Comparison of ENCODE assay signal across 22 cellular contexts in genomic region chr5:5323551-5323950, GRCh38.
"Had no signal": no experiment of that assay in that cellular context is flagged by ENCODE, and none has a peak within 500 bp of the region (broad histone marks: within the 10 kb centered on the region; RNA-seq: fewer than 3 reads in every experiment).

No MANE protein-coding gene starts in this region.

- H3K27ac Mint-ChIP-seq: dendritic cell treated with granulocyte-macrophage colony-stimulating factor and Interleukin-4, amounts not matched to agents 40 ng/mL and 50 ng/mL, for 4 days; effector memory CD8-positive, alpha-beta T cell; immature natural killer cell; mesothelial cell of epicardium; naive B cell had no signal

- H3K4me2 ChIP-seq: hepatocyte had no signal

- H3K4me3 Mint-ChIP-seq: dendritic cell treated with granulocyte-macrophage colony-stimulating factor and Interleukin-4, amounts not matched to agents 40 ng/mL and 50 ng/mL, for 4 days; effector memory CD8-positive, alpha-beta T cell; immature natural killer cell; mesothelial cell of epicardium; naive B cell had no signal

- H3K27me3 Mint-ChIP-seq: dendritic cell treated with granulocyte-macrophage colony-stimulating factor and Interleukin-4, amounts not matched to agents 40 ng/mL and 50 ng/mL, for 4 days; naive B cell had no signal

- H3K27ac ChIP-seq: colonic mucosa, esophagus muscularis mucosa, foreskin keratinocyte, gastroesophageal sphincter, heart left ventricle, hepatocyte, lower lobe of right lung had no signal

- H3K36me3 ChIP-seq: colonic mucosa, esophagus muscularis mucosa, gastroesophageal sphincter, heart left ventricle, lower lobe of right lung had no signal

- H3K27me3 ChIP-seq: colonic mucosa, esophagus muscularis mucosa, foreskin keratinocyte, gastroesophageal sphincter, heart left ventricle, hepatocyte had no signal

- H2AFZ ChIP-seq: hepatocyte had no signal

- H3K79me2 ChIP-seq: hepatocyte had no signal

- H3K36me3 Mint-ChIP-seq: immature natural killer cell had no signal

- ATAC-seq: effector memory CD8-positive, alpha-beta T cell; foreskin keratinocyte; gastroesophageal sphincter; heart left ventricle; left colon; left lobe of liver; left ventricle myocardium superior; lower lobe of right lung; mucosa of descending colon had no signal

- DNase-seq: colonic mucosa; cortex of kidney; effector CD8-positive, alpha-beta T cell; effector memory CD8-positive, alpha-beta T cell; foreskin keratinocyte; heart left ventricle; hypothalamus; immature natural killer cell; kidney; kidney glomerular epithelial cell; left colon; left ventricle myocardium superior; lower lobe of right lung; mesenchymal stem cell; mucosa of descending colon; naive B cell had no signal

- H3K4me1 ChIP-seq: colonic mucosa, esophagus muscularis mucosa, foreskin keratinocyte, gastroesophageal sphincter, heart left ventricle, lower lobe of right lung had no signal

- H3K4me1 Mint-ChIP-seq: immature natural killer cell, naive B cell had no signal

- H3K4me3 ChIP-seq: colonic mucosa, esophagus muscularis mucosa, gastroesophageal sphincter, heart left ventricle, hepatocyte, lower lobe of right lung, mucosa of descending colon had no signal

- H3K9me3 ChIP-seq: colonic mucosa, esophagus muscularis mucosa, gastroesophageal sphincter, heart left ventricle, lower lobe of right lung, mucosa of descending colon had no signal
